Comparison of ENCODE assay signal across 1 cellular context in genomic region chr5:134758504-134759341, GRCh38.
TF ChIP-seq lines count a peak whose summit lies in the region.

A gene with protein sequence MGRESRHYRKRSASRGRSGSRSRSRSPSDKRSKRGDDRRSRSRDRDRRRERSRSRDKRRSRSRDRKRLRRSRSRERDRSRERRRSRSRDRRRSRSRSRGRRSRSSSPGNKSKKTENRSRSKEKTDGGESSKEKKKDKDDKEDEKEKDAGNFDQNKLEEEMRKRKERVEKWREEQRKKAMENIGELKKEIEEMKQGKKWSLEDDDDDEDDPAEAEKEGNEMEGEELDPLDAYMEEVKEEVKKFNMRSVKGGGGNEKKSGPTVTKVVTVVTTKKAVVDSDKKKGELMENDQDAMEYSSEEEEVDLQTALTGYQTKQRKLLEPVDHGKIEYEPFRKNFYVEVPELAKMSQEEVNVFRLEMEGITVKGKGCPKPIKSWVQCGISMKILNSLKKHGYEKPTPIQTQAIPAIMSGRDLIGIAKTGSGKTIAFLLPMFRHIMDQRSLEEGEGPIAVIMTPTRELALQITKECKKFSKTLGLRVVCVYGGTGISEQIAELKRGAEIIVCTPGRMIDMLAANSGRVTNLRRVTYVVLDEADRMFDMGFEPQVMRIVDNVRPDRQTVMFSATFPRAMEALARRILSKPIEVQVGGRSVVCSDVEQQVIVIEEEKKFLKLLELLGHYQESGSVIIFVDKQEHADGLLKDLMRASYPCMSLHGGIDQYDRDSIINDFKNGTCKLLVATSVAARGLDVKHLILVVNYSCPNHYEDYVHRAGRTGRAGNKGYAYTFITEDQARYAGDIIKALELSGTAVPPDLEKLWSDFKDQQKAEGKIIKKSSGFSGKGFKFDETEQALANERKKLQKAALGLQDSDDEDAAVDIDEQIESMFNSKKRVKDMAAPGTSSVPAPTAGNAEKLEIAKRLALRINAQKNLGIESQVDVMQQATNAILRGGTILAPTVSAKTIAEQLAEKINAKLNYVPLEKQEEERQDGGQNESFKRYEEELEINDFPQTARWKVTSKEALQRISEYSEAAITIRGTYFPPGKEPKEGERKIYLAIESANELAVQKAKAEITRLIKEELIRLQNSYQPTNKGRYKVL (plus strand): TSS chr5:134758779. CDS start chr5:134758939, 160 bp downstream.

TF ChIP-seq in HepG2, 621 proteins besides CTCF, POLR2A, EP300 and RAD21 (continued from another document and continues in another):
- TF ChIP-seq, protein P1, sequence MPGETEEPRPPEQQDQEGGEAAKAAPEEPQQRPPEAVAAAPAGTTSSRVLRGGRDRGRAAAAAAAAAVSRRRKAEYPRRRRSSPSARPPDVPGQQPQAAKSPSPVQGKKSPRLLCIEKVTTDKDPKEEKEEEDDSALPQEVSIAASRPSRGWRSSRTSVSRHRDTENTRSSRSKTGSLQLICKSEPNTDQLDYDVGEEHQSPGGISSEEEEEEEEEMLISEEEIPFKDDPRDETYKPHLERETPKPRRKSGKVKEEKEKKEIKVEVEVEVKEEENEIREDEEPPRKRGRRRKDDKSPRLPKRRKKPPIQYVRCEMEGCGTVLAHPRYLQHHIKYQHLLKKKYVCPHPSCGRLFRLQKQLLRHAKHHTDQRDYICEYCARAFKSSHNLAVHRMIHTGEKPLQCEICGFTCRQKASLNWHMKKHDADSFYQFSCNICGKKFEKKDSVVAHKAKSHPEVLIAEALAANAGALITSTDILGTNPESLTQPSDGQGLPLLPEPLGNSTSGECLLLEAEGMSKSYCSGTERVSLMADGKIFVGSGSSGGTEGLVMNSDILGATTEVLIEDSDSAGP (CRISPR knock-in tag; IDR thresholded peaks at IDR 0.05; ENCODE audit: borderline replicate concordance), result peak; percentile 95; the same call in 1 of the 2 replicates
- TF ChIP-seq ZNF788 (CRISPR knock-in tag; IDR thresholded peaks at IDR 0.05; ENCODE audit: borderline replicate concordance) (peak; percentile 99), YEATS2 (CRISPR knock-in tag; IDR thresholded peaks at IDR 0.05; ENCODE audit: borderline replicate concordance) (peak; percentile 97), TCF7 (IDR thresholded peaks at IDR 0.05; ENCODE audit: low read depth) (no peak), HDAC1 (CRISPR knock-in tag; IDR thresholded peaks at IDR 0.05) (peak; percentile 99), DMTF1 (CRISPR knock-in tag; IDR thresholded peaks at IDR 0.05) (no peak), ZNF572 (CRISPR knock-in tag; IDR thresholded peaks at IDR 0.05) (peak; percentile 97), EED (CRISPR knock-in tag; IDR thresholded peaks at IDR 0.05) (peak; percentile 86; the same call in 1 of the 2 replicates), AHR (CRISPR knock-in tag; IDR thresholded peaks at IDR 0.05) (peak; percentile 69), CHD4 (IDR thresholded peaks at IDR 0.05; ENCODE audit: borderline replicate concordance, low read length) (no peak), YY1 (IDR thresholded peaks at IDR 0.05; ENCODE audit: insufficient read depth, insufficient replicate concordance, low read depth, low read length) (peak; percentile 94), ZNF530 (CRISPR knock-in tag; IDR thresholded peaks at IDR 0.05; ENCODE audit: low read depth) (0 out of 2 replicates have a peak, but pooled peaks have one; percentile 43), FIP1L1 (IDR thresholded peaks at IDR 0.05; ENCODE audit: borderline replicate concordance, insufficient read depth, low read depth, low read length) (no peak), CENPBD1 (CRISPR knock-in tag; IDR thresholded peaks at IDR 0.05; ENCODE audit: borderline replicate concordance, low read depth) (no peak), ZNF839 (CRISPR knock-in tag; IDR thresholded peaks at IDR 0.05; ENCODE audit: borderline replicate concordance) (0 out of 2 replicates have a peak, but pooled peaks have one; percentile 59), ZNF609 (CRISPR knock-in tag; IDR thresholded peaks at IDR 0.05; ENCODE audit: borderline replicate concordance) (peak; percentile 53; the same call in 1 of the 2 replicates), ZSCAN21 (CRISPR knock-in tag; IDR thresholded peaks at IDR 0.05; ENCODE audit: borderline replicate concordance) (peak; percentile 91), ZNF3 (CRISPR knock-in tag; IDR thresholded peaks at IDR 0.05) (no peak), ZNF33A (CRISPR knock-in tag; IDR thresholded peaks at IDR 0.05; ENCODE audit: borderline replicate concordance) (no peak), DDIT3 (CRISPR knock-in tag; IDR thresholded peaks at IDR 0.05) (0 out of 2 replicates have a peak, but pooled peaks have one; percentile 73), KAT7 (CRISPR knock-in tag; IDR thresholded peaks at IDR 0.05; ENCODE audit: borderline replicate concordance) (peak; percentile 93), ZNF83 (CRISPR knock-in tag; IDR thresholded peaks at IDR 0.05; ENCODE audit: borderline replicate concordance) (no peak), MLXIP (CRISPR knock-in tag; IDR thresholded peaks at IDR 0.05; ENCODE audit: borderline replicate concordance) (no peak), XRCC5 (optimal IDR thresholded peaks at IDR 0.05; ENCODE audit: low read length) (peak; percentile 81), PCBP1 (IDR thresholded peaks at IDR 0.05; ENCODE audit: borderline replicate concordance, low read depth, low read length) (no peak), TRAFD1 (CRISPR knock-in tag; IDR thresholded peaks at IDR 0.05; ENCODE audit: borderline replicate concordance) (peak; percentile 94)
- TF ChIP-seq, protein P2, sequence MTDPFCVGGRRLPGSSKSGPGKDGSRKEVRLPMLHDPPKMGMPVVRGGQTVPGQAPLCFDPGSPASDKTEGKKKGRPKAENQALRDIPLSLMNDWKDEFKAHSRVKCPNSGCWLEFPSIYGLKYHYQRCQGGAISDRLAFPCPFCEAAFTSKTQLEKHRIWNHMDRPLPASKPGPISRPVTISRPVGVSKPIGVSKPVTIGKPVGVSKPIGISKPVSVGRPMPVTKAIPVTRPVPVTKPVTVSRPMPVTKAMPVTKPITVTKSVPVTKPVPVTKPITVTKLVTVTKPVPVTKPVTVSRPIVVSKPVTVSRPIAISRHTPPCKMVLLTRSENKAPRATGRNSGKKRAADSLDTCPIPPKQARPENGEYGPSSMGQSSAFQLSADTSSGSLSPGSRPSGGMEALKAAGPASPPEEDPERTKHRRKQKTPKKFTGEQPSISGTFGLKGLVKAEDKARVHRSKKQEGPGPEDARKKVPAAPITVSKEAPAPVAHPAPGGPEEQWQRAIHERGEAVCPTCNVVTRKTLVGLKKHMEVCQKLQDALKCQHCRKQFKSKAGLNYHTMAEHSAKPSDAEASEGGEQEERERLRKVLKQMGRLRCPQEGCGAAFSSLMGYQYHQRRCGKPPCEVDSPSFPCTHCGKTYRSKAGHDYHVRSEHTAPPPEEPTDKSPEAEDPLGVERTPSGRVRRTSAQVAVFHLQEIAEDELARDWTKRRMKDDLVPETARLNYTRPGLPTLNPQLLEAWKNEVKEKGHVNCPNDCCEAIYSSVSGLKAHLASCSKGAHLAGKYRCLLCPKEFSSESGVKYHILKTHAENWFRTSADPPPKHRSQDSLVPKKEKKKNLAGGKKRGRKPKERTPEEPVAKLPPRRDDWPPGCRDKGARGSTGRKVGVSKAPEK (CRISPR knock-in tag; IDR thresholded peaks at IDR 0.05; ENCODE audit: borderline replicate concordance), result peak; percentile 72; the same call in 1 of the 2 replicates
- TF ChIP-seq, protein P3, sequence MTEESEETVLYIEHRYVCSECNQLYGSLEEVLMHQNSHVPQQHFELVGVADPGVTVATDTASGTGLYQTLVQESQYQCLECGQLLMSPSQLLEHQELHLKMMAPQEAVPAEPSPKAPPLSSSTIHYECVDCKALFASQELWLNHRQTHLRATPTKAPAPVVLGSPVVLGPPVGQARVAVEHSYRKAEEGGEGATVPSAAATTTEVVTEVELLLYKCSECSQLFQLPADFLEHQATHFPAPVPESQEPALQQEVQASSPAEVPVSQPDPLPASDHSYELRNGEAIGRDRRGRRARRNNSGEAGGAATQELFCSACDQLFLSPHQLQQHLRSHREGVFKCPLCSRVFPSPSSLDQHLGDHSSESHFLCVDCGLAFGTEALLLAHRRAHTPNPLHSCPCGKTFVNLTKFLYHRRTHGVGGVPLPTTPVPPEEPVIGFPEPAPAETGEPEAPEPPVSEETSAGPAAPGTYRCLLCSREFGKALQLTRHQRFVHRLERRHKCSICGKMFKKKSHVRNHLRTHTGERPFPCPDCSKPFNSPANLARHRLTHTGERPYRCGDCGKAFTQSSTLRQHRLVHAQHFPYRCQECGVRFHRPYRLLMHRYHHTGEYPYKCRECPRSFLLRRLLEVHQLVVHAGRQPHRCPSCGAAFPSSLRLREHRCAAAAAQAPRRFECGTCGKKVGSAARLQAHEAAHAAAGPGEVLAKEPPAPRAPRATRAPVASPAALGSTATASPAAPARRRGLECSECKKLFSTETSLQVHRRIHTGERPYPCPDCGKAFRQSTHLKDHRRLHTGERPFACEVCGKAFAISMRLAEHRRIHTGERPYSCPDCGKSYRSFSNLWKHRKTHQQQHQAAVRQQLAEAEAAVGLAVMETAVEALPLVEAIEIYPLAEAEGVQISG (CRISPR knock-in tag; IDR thresholded peaks at IDR 0.05), result peak; percentile 100
